In the genomic region with DNA sequence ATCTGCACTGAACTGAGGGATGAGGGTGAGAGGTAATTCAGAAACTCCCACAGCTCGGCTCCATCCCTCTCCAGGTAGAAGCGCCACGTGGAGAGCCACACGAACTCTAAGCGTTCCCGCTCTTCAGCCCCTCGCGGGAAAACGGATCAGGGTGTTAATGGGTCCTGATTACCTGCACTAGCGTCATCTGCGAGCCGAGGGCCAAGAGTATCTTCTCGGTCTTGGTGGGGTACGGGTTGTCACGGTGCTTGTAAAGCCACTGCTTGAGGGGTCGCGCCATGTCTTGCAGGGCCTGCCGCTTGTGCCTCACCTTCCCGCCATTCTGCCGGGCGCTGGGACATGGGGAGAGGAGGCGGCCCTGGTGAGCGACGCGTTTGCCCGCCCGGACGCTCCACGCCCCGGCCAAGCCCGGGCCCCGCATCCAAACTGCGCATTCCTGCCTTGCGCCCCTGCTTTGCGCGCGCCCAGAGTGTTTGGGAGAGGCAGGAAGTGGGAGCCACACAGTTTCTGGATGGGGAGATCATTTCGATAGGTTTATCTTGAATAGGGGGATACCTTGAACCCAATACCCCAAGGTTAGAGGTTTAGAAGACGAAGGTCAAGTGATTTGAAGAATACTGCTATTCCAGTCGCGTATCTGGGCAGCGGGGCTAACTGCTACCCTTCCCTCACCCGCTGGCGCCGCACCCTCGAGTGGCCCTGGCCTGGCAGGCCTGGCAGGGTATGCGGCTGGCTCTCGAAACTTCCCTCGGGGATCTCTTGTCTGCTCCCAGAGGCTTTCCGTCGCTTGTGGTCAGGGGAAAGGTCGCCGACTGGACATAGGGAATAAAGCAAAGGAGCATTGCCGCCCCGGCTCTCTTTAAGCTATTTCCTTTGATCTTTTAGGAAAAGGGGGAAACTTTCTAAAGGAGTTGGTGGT, we compare ENCODE assay signal across 8 cellular contexts. TPM values are rescaled to one million over a fixed set of nuclear protein-coding genes. Genes with fewer than 3 reads are reported as not detected.
A peak's percentile ranks its signal among the peaks of the same experiment; 100 is the strongest.
DNase-seq lines count a peak whose midpoint lies in the region; ATAC-seq, FAIRE-seq and TF ChIP-seq lines count a peak whose summit lies in the region.

No MANE protein-coding gene starts in this region.

- peak overlapping the region; percentile 72 to 82 for H3K4me3 Mint-ChIP-seq in effector memory CD8-positive, alpha-beta T cell
- peak overlapping the region; percentile 80 for H3K4me3 Mint-ChIP-seq in natural killer cell

- no peak overlapping the region for H3K27ac ChIP-seq in A549

- H3K4me1 Mint-ChIP-seq in effector memory CD8-positive, alpha-beta T cell (ENCODE audit: low read depth in 2 of 2), result peaks cover 16 to 30% of the 10 kb centered on the region in 2 donors
- H3K4me1 Mint-ChIP-seq in natural killer cell, result peaks cover 19 to 21% of the 10 kb centered on the region in 2 donors

- no peak for ATAC-seq in A549
- ATAC-seq in effector memory CD8-positive, alpha-beta T cell (replicated peaks), result no peak
- ATAC-seq in natural killer cell, result no peak
- no peak for ATAC-seq in GM21423 (IDR thresholded peaks at IDR 0.05; ENCODE audit: unreplicated experiment)
- no peak for ATAC-seq in HG02973 (IDR thresholded peaks at IDR 0.05; ENCODE audit: unreplicated experiment)
- no peak for ATAC-seq in HG03175 (IDR thresholded peaks at IDR 0.05; ENCODE audit: unreplicated experiment)

- intact Hi-C loops in natural killer cell (cut with micrococcal nuclease), result loop anchor here (1.0 to 5.0 kb wide), 3 partner anchors 436 to 641 kb away; no protein-coding TSS in a partner anchor

- H3K9ac ChIP-seq in NT2/D1 (ENCODE audit: insufficient read length, low read depth), result no peak overlapping the region

- no peak for TF ChIP-seq RAD21 in A549 (conservative IDR thresholded peaks at IDR 0.05 in 1 of 2, IDR thresholded peaks at IDR 0.05 in 1 of 2)

- H3K36me3 ChIP-seq in NT2/D1 (ENCODE audit: insufficient read depth, insufficient read length, low read length), result no peaks in the 10 kb centered on the region

- H3K9me3 Mint-ChIP-seq in effector memory CD8-positive, alpha-beta T cell, result no peaks in the 10 kb centered on the region
- H3K9me3 Mint-ChIP-seq in natural killer cell, result no peaks in the 10 kb centered on the region

- no peak for TF ChIP-seq EP300 in A549 (IDR thresholded peaks at IDR 0.05)

- H3K4me3 ChIP-seq in A549, result peak overlapping the region; percentile 64; the same call in 2 of the 3 replicates
- H3K4me3 ChIP-seq in NT2/D1 (ENCODE audit: insufficient read length, low read depth), result peak overlapping the region; percentile 71

- 81% methylated on average over 51 of the region's 55 CpGs for WGBS in A549 (ENCODE audit: missing lambda C conversion rate)

- TF ChIP-seq CTCF in A549 (IDR thresholded peaks at IDR 0.05) (no peak), natural killer cell (IDR thresholded peaks at IDR 0.05) (no peak)

- H3K27me3 ChIP-seq in NT2/D1 (ENCODE audit: insufficient read depth, insufficient read length), result peaks cover 52% of the 10 kb centered on the region

- H3K9me3 ChIP-seq in A549, result no peaks in the 10 kb centered on the region
- no peaks in the 10 kb centered on the region for H3K9me3 ChIP-seq in NT2/D1 (ENCODE audit: insufficient read depth, low read length)

- peak overlapping the region in 1 of 2 donors; percentile 62 for H3K27ac Mint-ChIP-seq in effector memory CD8-positive, alpha-beta T cell
- H3K27ac Mint-ChIP-seq in natural killer cell, result no peak overlapping the region

- peak overlapping the region; percentile 93 for H3K4me2 ChIP-seq in A549

- DNase-seq in A549 (ENCODE audit: low read depth in 1 of 2, low spot score in 1 of 2) (no peak), NT2/D1 (ENCODE audit: low read depth, low spot score) (no peak), natural killer cell (no peak), foreskin melanocyte (no peak)
- DNase-seq in effector memory CD8-positive, alpha-beta T cell, result no peak

- no peak for TF ChIP-seq POLR2A in A549 (IDR thresholded peaks at IDR 0.05; ENCODE audit: low read length)

- FAIRE-seq in A549 (lab: Jason Lieb, UNC), result no peak

- CTCF ChIA-PET in A549 (lab: Yijun Ruan, JAX), result interaction anchor here (0.7 to 2.4 kb wide), 9 partner anchors 8 to 501 kb away, joined by 3 to 13 read pairs (median 3); no protein-coding TSS in a partner anchor

- H3K27me3 Mint-ChIP-seq in effector memory CD8-positive, alpha-beta T cell, result peaks cover 58 to 62% of the 10 kb centered on the region in 2 donors
- peaks cover 52 to 54% of the 10 kb centered on the region in 2 donors for H3K27me3 Mint-ChIP-seq in natural killer cell (ENCODE audit: low read depth in 2 of 2)

- H3K4me1 ChIP-seq in A549, result peaks cover 33% of the 10 kb centered on the region
- H3K4me1 ChIP-seq in NT2/D1 (ENCODE audit: insufficient read depth, insufficient read length), result peaks cover 12% of the 10 kb centered on the region

- POLR2A ChIA-PET in A549 (lab: Yijun Ruan, JAX), result no interaction called here

- H3K36me3 Mint-ChIP-seq in effector memory CD8-positive, alpha-beta T cell (ENCODE audit: insufficient read depth), result peaks cover 17% of the 10 kb centered on the region
- H3K36me3 Mint-ChIP-seq in natural killer cell, result no peaks in the 10 kb centered on the region

TF ChIP-seq in A549, 52 proteins besides CTCF, POLR2A, EP300 and RAD21:
- no peak for TF ChIP-seq NPAS2 (CRISPR knock-in tag; IDR thresholded peaks at IDR 0.05; ENCODE audit: borderline replicate concordance)
- TF ChIP-seq ZFP36 (IDR thresholded peaks at IDR 0.05; ENCODE audit: borderline replicate concordance, partially characterized antibody), result no peak
- TF ChIP-seq, protein P1, sequence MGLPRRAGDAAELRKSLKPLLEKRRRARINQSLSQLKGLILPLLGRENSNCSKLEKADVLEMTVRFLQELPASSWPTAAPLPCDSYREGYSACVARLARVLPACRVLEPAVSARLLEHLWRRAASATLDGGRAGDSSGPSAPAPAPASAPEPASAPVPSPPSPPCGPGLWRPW (IDR thresholded peaks at IDR 0.05), result no peak
- no peak for TF ChIP-seq JUNB (IDR thresholded peaks at IDR 0.05)
- TF ChIP-seq KDM1A (IDR thresholded peaks at IDR 0.05; ENCODE audit: low read depth), result no peak
- TF ChIP-seq RFX5 (IDR thresholded peaks at IDR 0.05), result no peak
- TF ChIP-seq GATA3 (IDR thresholded peaks at IDR 0.05; ENCODE audit: borderline replicate concordance), result no peak
- no peak for TF ChIP-seq CBX8 (IDR thresholded peaks at IDR 0.05)
- no peak for TF ChIP-seq NFE2L2 (conservative IDR thresholded peaks at IDR 0.05; ENCODE audit: low read length)
- TF ChIP-seq ZSCAN20 (CRISPR knock-in tag; IDR thresholded peaks at IDR 0.05), result no peak
- TF ChIP-seq EHF (CRISPR knock-in tag; IDR thresholded peaks at IDR 0.05), result no peak
- TF ChIP-seq, protein P2, sequence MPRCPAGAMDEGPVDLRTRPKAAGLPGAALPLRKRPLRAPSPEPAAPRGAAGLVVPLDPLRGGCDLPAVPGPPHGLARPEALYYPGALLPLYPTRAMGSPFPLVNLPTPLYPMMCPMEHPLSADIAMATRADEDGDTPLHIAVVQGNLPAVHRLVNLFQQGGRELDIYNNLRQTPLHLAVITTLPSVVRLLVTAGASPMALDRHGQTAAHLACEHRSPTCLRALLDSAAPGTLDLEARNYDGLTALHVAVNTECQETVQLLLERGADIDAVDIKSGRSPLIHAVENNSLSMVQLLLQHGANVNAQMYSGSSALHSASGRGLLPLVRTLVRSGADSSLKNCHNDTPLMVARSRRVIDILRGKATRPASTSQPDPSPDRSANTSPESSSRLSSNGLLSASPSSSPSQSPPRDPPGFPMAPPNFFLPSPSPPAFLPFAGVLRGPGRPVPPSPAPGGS (IDR thresholded peaks at IDR 0.05), result no peak
- no peak for TF ChIP-seq HDAC2 (IDR thresholded peaks at IDR 0.05)
- TF ChIP-seq CBX2 (IDR thresholded peaks at IDR 0.05; ENCODE audit: borderline replicate concordance, low read depth), result no peak
- no peak for TF ChIP-seq MAZ (IDR thresholded peaks at IDR 0.05; ENCODE audit: borderline replicate concordance, low read depth, low read length)
- no peak for TF ChIP-seq BHLHE40 (IDR thresholded peaks at IDR 0.05; ENCODE audit: low read depth, low read length)

RNA-seq across cellular contexts. Expression of gene MKX, which starts 4.2 kb away (rescaled TPM):
- polyA plus RNA-seq in A549 (2011; rRNA removed), result 0.03 TPM in 1 of 2 replicates, not detected in the other
- polyA plus RNA-seq in A549 (2012; cell fraction: cytosol; rRNA removed), result 0.03 TPM in 1 of 2 replicates, not detected in the other
- polyA plus RNA-seq in A549 (2012; cell fraction: nucleus; rRNA removed), result not detected in 2 replicates
- polyA plus RNA-seq in A549 (2017; fragmentation: RNase III; extraction: RNeasy Plus Mini Kit Qiagen cat#74134 plus additional on column Dnase treatment), result not detected in 3 replicates
- 0.24 TPM in 1 of 2 replicates, not detected in the other for polyA minus RNA-seq in A549 (2011; rRNA and poly(A)+ RNA removed)
- not detected for total RNA-seq in natural killer cell
